10 cellular contexts compared by ENCODE assay signal in the genomic region with DNA sequence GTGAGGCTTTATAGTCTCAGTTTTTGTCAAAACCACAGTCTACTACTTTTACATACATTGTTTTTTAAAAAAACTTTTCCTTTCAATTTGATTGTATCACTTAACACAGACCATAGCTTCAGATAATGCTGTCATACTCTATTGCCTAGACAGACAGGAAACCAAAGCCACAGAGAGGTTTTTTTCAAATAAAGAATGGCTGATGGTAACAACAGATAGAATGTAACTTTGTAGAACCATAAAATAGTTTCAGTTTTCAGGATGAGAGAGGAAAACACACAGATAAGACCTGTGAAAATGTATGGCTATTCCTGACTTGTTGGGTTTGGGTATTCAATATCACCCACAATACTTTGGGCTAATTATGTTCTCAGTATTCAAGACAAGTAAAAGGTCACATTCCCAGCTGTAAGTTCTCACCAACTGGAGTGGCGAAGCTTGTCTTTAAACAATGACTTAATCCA.
DNase-seq lines count a peak whose midpoint lies in the region; ATAC-seq and TF ChIP-seq lines count a peak whose summit lies in the region.
"Had no signal": no experiment of that assay in that cellular context is flagged by ENCODE, and none has a peak within 500 bp of the region (broad histone marks: within the 10 kb centered on the region; RNA-seq: fewer than 3 reads in every experiment).

No MANE protein-coding gene starts in this region.

- no peak for TF ChIP-seq POLR2A in adrenal gland (IDR thresholded peaks at IDR 0.05)

- DNase-seq in Kasumi-1 (lab: John Stamatoyannopoulos, UW) (peak; percentile 46 to 59), myocyte (ENCODE audit: low read depth) (peak; percentile 82), cerebellar nuclear complex (lab: John Stamatoyannopoulos, UW) (no peak), foreskin fibroblast (no peak), adrenal gland (no peak)
- DNase-seq in activated CD4-positive, alpha-beta T cell treated with anti-CD3 and anti-CD28 coated beads, Interleukin-2, amount 50 U/mL, for 48 hours, result no peak
- DNase-seq: glutamatergic neuron; stimulated activated CD4-positive, alpha-beta T cell treated with anti-CD3 and anti-CD28 coated beads, Interleukin-1b, Interleukin-23, amount 100 ng/mL, for 48 hours had no signal

- H3K27ac ChIP-seq in adrenal gland, result no peak overlapping the region

- WGBS in adrenal gland, 4 donors, result 72 to 100% (median 90%) methylated on average over 1 of the region's 1 CpG

- no peaks in the 10 kb centered on the region for H3K9me3 ChIP-seq in adrenal gland (replicated peaks in 1 of 3)

- H3K4me3 ChIP-seq in foreskin fibroblast (ENCODE audit: low read depth in 1 of 2, low read length in 2 of 2), result no peak overlapping the region
- H3K4me3 ChIP-seq in adrenal gland, result no peak overlapping the region

- no peaks in the 10 kb centered on the region for H3K36me3 ChIP-seq in adrenal gland (replicated peaks in 1 of 2)

- intact Hi-C loops in adrenal gland (cut with DNase I), result no loop called here

- no peaks in the 10 kb centered on the region for H3K4me1 ChIP-seq in adrenal gland (replicated peaks in 1 of 2)

- H3K27me3 ChIP-seq in adrenal gland, result peaks cover 9% of the 10 kb centered on the region

- no peak for TF ChIP-seq CTCF in foreskin fibroblast (IDR thresholded peaks at IDR 0.05; ENCODE audit: low read depth, low read length)
- TF ChIP-seq CTCF in adrenal gland (IDR thresholded peaks at IDR 0.05), result no peak

- ATAC-seq in GM18868 (IDR thresholded peaks at IDR 0.05; ENCODE audit: unreplicated experiment), result peak; percentile 98
- ATAC-seq in HG02571 (IDR thresholded peaks at IDR 0.05; ENCODE audit: unreplicated experiment), result peak; percentile 70

Comparison
In these comparisons a context has a peak if more than half of its experiments do, and no peak if none do; other contexts are left out.
1. DNase-seq: peak in Kasumi-1 (2 of 2) and myocyte (single experiment); none in cerebellar nuclear complex (0 of 2), foreskin fibroblast (0 of 2), adrenal gland (0 of 7) and activated CD4-positive, alpha-beta T cell treated with anti-CD3 and anti-CD28 coated beads, Interleukin-2, amount 50 U/mL, for 48 hours (0 of 2).